9 cellular contexts compared by ENCODE assay signal in genomic region chr9:70081120-70081495, GRCh38. TPM values are rescaled to one million over a fixed set of nuclear protein-coding genes. Genes with fewer than 3 reads are reported as not detected.
DNase-seq lines count a peak whose midpoint lies in the region; ATAC-seq and TF ChIP-seq lines count a peak whose summit lies in the region.
"Had no signal": no experiment of that assay in that cellular context is flagged by ENCODE, and none has a peak within 500 bp of the region (broad histone marks: within the 10 kb centered on the region; RNA-seq: fewer than 3 reads in every experiment).

No MANE protein-coding gene starts in this region.

- TF ChIP-seq POLR2A in suprapubic skin (IDR thresholded peaks at IDR 0.05): no peak

- H3K4me3 ChIP-seq in ascending aorta: no peak overlapping the region
- no peak overlapping the region for H3K4me3 ChIP-seq in suprapubic skin

- WGBS in suprapubic skin: 32% methylated on average over 1 of the region's 1 CpG

- H3K9me3 ChIP-seq in ascending aorta (no peaks in the 10 kb centered on the region), suprapubic skin (no peaks in the 10 kb centered on the region)

- no peak for TF ChIP-seq EP300 in suprapubic skin (IDR thresholded peaks at IDR 0.05)

- H3K4me1 ChIP-seq in ascending aorta (peaks cover 4 to 17% of the 10 kb centered on the region in 2 donors), suprapubic skin (peaks cover 31% of the 10 kb centered on the region)

- H3K27ac ChIP-seq in ascending aorta: peak overlapping the region; percentile 52 to 69
- H3K27ac ChIP-seq in suprapubic skin: peak overlapping the region; percentile 61

- DNase-seq in HS-5 (ENCODE audit: low read depth) (peak; percentile 56), ascending aorta (ENCODE audit: low spot score in 2 of 2) (no peak), iris pigment epithelial cell (ENCODE audit: low read depth) (peak; percentile 82), suprapubic skin (ENCODE audit: low spot score in 2 of 2) (no peak), NCI-H1105 (lab: John Stamatoyannopoulos, UW) (no peak), NCI-H1092 treated with DMSO at 0.1 percent for 48 hours (lab: John Stamatoyannopoulos, UW) (no peak), NCI-H1694 (lab: John Stamatoyannopoulos, UW) (no peak)
- DNase-seq: activated T-cell treated with anti-CD3 and anti-CD28 coated beads for 4 hours had no signal

- H3K27me3 ChIP-seq in ascending aorta (no peaks in the 10 kb centered on the region), suprapubic skin (no peaks in the 10 kb centered on the region)

- H3K36me3 ChIP-seq in ascending aorta (no peaks in the 10 kb centered on the region), suprapubic skin (no peaks in the 10 kb centered on the region)

- TF ChIP-seq CTCF in ascending aorta (IDR thresholded peaks at IDR 0.05) (no peak), suprapubic skin (IDR thresholded peaks at IDR 0.05) (no peak)

- intact Hi-C loops in ascending aorta (cut with DNase I): loop anchor here (5.0 kb wide), 1 partner anchor 34 kb away; no protein-coding TSS in a partner anchor

- ATAC-seq in HG03025 (IDR thresholded peaks at IDR 0.05; ENCODE audit: low FRiP score, unreplicated experiment): no peak

RNA-seq across cellular contexts. Expression of gene MAMDC2, which starts 37.5 kb away (rescaled TPM):
- total RNA-seq in ascending aorta: 3.4 TPM
- total RNA-seq in suprapubic skin: 10 to 100 TPM in 2 of 4 donors, 1 to 10 TPM in 2; 4.1 to 17.3 (median 9.3) TPM

Comparison
In these comparisons a context has a peak if more than half of its experiments do, and no peak if none do; other contexts are left out.
1. DNase-seq: peak in HS-5 (single experiment) and iris pigment epithelial cell (single experiment); none in ascending aorta (0 of 2), suprapubic skin (0 of 2), NCI-H1105 (single experiment), NCI-H1092 treated with DMSO at 0.1 percent for 48 hours (single experiment) and NCI-H1694 (single experiment).